Comparison of ENCODE assay signal across 11 cellular contexts in the genomic region with DNA sequence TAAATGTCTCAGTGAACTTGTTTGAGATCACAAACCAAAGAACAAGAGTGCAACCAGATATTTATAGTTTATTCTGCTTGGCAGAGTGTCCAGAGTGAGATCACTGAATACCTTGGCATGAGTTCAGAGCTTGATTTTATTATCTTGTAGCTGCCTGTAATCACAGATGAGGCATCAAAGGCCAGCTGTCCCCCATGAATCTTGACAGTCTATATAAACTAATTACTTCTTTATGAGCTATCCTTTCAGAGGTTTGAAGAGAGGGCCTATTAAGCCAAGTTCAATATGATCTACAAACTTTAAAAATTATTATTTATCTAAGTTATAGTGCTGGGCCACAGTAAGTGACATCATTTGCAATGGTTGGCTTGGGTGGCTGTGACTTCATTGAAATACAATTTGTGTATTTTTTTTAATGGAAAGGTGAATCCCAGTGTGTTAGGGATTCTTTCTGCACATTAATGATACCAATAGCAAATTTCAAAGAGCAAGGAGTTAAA.
DNase-seq lines count a peak whose midpoint lies in the region; ATAC-seq and TF ChIP-seq lines count a peak whose summit lies in the region.
"Had no signal": no experiment of that assay in that cellular context is flagged by ENCODE, and none has a peak within 500 bp of the region (broad histone marks: within the 10 kb centered on the region; RNA-seq: fewer than 3 reads in every experiment).

No MANE protein-coding gene starts in this region.

- TF ChIP-seq CTCF in hepatocyte (IDR thresholded peaks at IDR 0.05; ENCODE audit: poor library complexity) (no peak), uterus (IDR thresholded peaks at IDR 0.05) (no peak), dorsolateral prefrontal cortex (IDR thresholded peaks at IDR 0.05 in 54 of 56, conservative IDR thresholded peaks at IDR 0.05 in 2 of 56; ENCODE audit: low read depth in 1 of 56, partially characterized antibody in 56 of 56) (no peak)

- no peak for ATAC-seq in GM21381 (IDR thresholded peaks at IDR 0.05; ENCODE audit: unreplicated experiment)
- ATAC-seq: A549 had no signal

- TF ChIP-seq POLR2A in uterus (IDR thresholded peaks at IDR 0.05): no peak

- H3K4me1 ChIP-seq in hepatocyte (ENCODE audit: insufficient read depth) (peaks cover 7% of the 10 kb centered on the region), uterus (peaks cover 0 to 12% of the 10 kb centered on the region in 2 donors)
- H3K4me1 ChIP-seq: A549 had no signal

- H3K9me3 ChIP-seq in hepatocyte (ENCODE audit: low read depth): no peaks in the 10 kb centered on the region
- H3K9me3 ChIP-seq in uterus: no peaks in the 10 kb centered on the region
- H3K9me3 ChIP-seq: A549, upper lobe of left lung had no signal

- no peaks in the 10 kb centered on the region for H3K36me3 ChIP-seq in hepatocyte (replicated peaks; ENCODE audit: insufficient read depth, low read depth)
- no peaks in the 10 kb centered on the region for H3K36me3 ChIP-seq in uterus
- H3K36me3 ChIP-seq: upper lobe of left lung had no signal

- no peaks in the 10 kb centered on the region for H3K9me2 ChIP-seq in hepatocyte (replicated peaks; ENCODE audit: insufficient read depth)

- H4K20me1 ChIP-seq in hepatocyte (ENCODE audit: insufficient read depth, poor library complexity, severe bottlenecking): no peaks in the 10 kb centered on the region

- peak; percentile 12 for DNase-seq in NCI-H345 (lab: John Stamatoyannopoulos, UW)
- no peak for DNase-seq in NCI-H345 treated with DMSO at 0.1 percent for 48 hours (lab: John Stamatoyannopoulos, UW; ENCODE audit: unreplicated experiment)
- DNase-seq in amniotic epithelial cell (ENCODE audit: low read depth): peak; percentile 5
- peak; percentile 27 for DNase-seq in hepatocyte (ENCODE audit: low spot score)
- peak in 1 of 2 donors; percentile 49 for DNase-seq in uterus
- no peak for DNase-seq in dorsolateral prefrontal cortex
- DNase-seq in middle frontal gyrus (ENCODE audit: extremely low spot score, low spot score): no peak
- DNase-seq: retina, upper lobe of left lung had no signal

- H3K79me2 ChIP-seq in hepatocyte: no peaks in the 10 kb centered on the region

- H3K4me3 ChIP-seq in hepatocyte (no peak overlapping the region), uterus (no peak overlapping the region), dorsolateral prefrontal cortex (no peak overlapping the region)
- H3K4me3 ChIP-seq: A549, upper lobe of left lung had no signal

- H3K27ac ChIP-seq in hepatocyte (no peak overlapping the region), uterus (peak overlapping the region; percentile 31 to 78), dorsolateral prefrontal cortex (peak overlapping the region in 11 of 59 donors; percentile 6 to 59 (median 26))
- H3K27ac ChIP-seq: A549, upper lobe of left lung had no signal

- intact Hi-C loops in uterus (cut with DNase I; ENCODE audit: low total_unique reads) (no loop called here), dorsolateral prefrontal cortex (cut with DNase I) (no loop called here)

- no peak overlapping the region for H3K4me2 ChIP-seq in hepatocyte
- H3K4me2 ChIP-seq: A549 had no signal

- H2AFZ ChIP-seq in hepatocyte: no peak overlapping the region

- no peaks in the 10 kb centered on the region for H3K27me3 ChIP-seq in hepatocyte
- no peaks in the 10 kb centered on the region for H3K27me3 ChIP-seq in uterus
- no peaks in the 10 kb centered on the region for H3K27me3 ChIP-seq in dorsolateral prefrontal cortex
- H3K27me3 ChIP-seq: upper lobe of left lung had no signal

Comparison
In these comparisons a context has a peak if more than half of its experiments do, and no peak if none do; other contexts are left out.
1. DNase-seq: peak in NCI-H345 (single experiment), amniotic epithelial cell (single experiment) and hepatocyte (single experiment); none in NCI-H345 treated with DMSO at 0.1 percent for 48 hours (single experiment), dorsolateral prefrontal cortex (0 of 10) and middle frontal gyrus (single experiment).